8 cellular contexts compared by ENCODE assay signal in genomic region chr21:46325073-46325912, GRCh38. TPM values are rescaled to one million over a fixed set of nuclear protein-coding genes. Genes with fewer than 3 reads are reported as not detected.
DNase-seq lines count a peak whose midpoint lies in the region; ATAC-seq and TF ChIP-seq lines count a peak whose summit lies in the region.

No MANE protein-coding gene starts in this region.

- peak overlapping the region; percentile 55 for H3K27ac ChIP-seq in CD8-positive, alpha-beta T cell (ENCODE audit: low read depth, low read length)
- H3K27ac ChIP-seq in neural cell (ENCODE audit: low read length) (peak overlapping the region; percentile 74), upper lobe of left lung (peak overlapping the region; percentile 95 to 98 (median 96))

- no peaks in the 10 kb centered on the region for H4K20me1 ChIP-seq in neural cell (ENCODE audit: insufficient read depth)

- 12 to 14% methylated on average over 40 to 43 of the region's 43 CpGs for WGBS in upper lobe of left lung, 2 donors

- H3K79me2 ChIP-seq in neural cell (replicated peaks; ENCODE audit: insufficient read depth, low read length): peaks cover 49% of the 10 kb centered on the region

- peak overlapping the region; percentile 96 for H3K4me3 Mint-ChIP-seq in CD8-positive, alpha-beta T cell

- peak overlapping the region; percentile 85 for H3K9ac ChIP-seq in neural cell (ENCODE audit: low read length)

- H3K4me1 ChIP-seq in CD8-positive, alpha-beta T cell (ENCODE audit: insufficient read depth, low read length): peaks cover 12% of the 10 kb centered on the region
- peaks cover 23 to 36% (median 28%) of the 10 kb centered on the region in 4 donors for H3K4me1 ChIP-seq in upper lobe of left lung

- no peak for TF ChIP-seq EP300 in neural cell (conservative IDR thresholded peaks at IDR 0.05; ENCODE audit: poor library complexity, severe bottlenecking)
- TF ChIP-seq EP300 in upper lobe of left lung (IDR thresholded peaks at IDR 0.05): no peak

- peak; percentile 12 for TF ChIP-seq RAD21 in neural cell (conservative IDR thresholded peaks at IDR 0.05)

- TF ChIP-seq CTCF in CD8-positive, alpha-beta T cell (IDR thresholded peaks at IDR 0.05): no peak
- TF ChIP-seq CTCF in fibroblast of pulmonary artery (IDR thresholded peaks at IDR 0.05; ENCODE audit: low read length, missing control alignments) (peak; percentile 39), neural cell (IDR thresholded peaks at IDR 0.05; ENCODE audit: poor library complexity, severe bottlenecking) (no peak), upper lobe of left lung (IDR thresholded peaks at IDR 0.05) (peak in 2 of 6 experiments; percentile 11 to 22)

- TF ChIP-seq POLR2A in upper lobe of left lung (IDR thresholded peaks at IDR 0.05): no peak

- intact Hi-C loops in CD8-positive, alpha-beta T cell (cut with DNase I, micrococcal nuclease): loop anchor here (2.0 to 10.0 kb wide), 3 partner anchors 180 to 1250 kb away; partner anchors contain the start of gene ADARB1 (in 1 of the 2)

- H3K27me3 ChIP-seq in CD8-positive, alpha-beta T cell (ENCODE audit: insufficient read depth, low read length): no peaks in the 10 kb centered on the region
- no peaks in the 10 kb centered on the region for H3K27me3 ChIP-seq in neural cell (ENCODE audit: insufficient read depth, low read depth, low read length)
- H3K27me3 ChIP-seq in upper lobe of left lung: no peaks in the 10 kb centered on the region

- peak overlapping the region; percentile 49 for H3K4me2 ChIP-seq in neural cell (ENCODE audit: low read length)

- peak overlapping the region; percentile 77 for H3K4me3 ChIP-seq in CD8-positive, alpha-beta T cell (ENCODE audit: low read depth, low read length)
- H3K4me3 ChIP-seq in fibroblast of pulmonary artery (replicated peaks; ENCODE audit: low read depth, low read length): peak overlapping the region; percentile 73
- peak overlapping the region; percentile 83 for H3K4me3 ChIP-seq in neural cell (ENCODE audit: low read length)
- peak overlapping the region; percentile 77 to 100 (median 84) for H3K4me3 ChIP-seq in upper lobe of left lung

- POLR2A ChIA-PET in CD8-positive, alpha-beta T cell (lab: Charles Lee): interaction anchor here (0.9 to 1.2 kb wide), 2 partner anchors 24 to 311 kb away, joined by 3 read pairs; no protein-coding TSS in a partner anchor

- H3K9me3 Mint-ChIP-seq in CD8-positive, alpha-beta T cell: no peaks in the 10 kb centered on the region

- H3F3A ChIP-seq in neural cell (ENCODE audit: insufficient read depth, low read length, poor library complexity, severe bottlenecking): no peaks in the 10 kb centered on the region

- peak overlapping the region; percentile 71 for H3K27ac Mint-ChIP-seq in CD8-positive, alpha-beta T cell

- H3K36me3 Mint-ChIP-seq in CD8-positive, alpha-beta T cell: peaks cover 36% of the 10 kb centered on the region

- H3K27me3 Mint-ChIP-seq in CD8-positive, alpha-beta T cell (ENCODE audit: low read depth): no peaks in the 10 kb centered on the region

- peak overlapping the region; percentile 56 for H2AFZ ChIP-seq in neural cell (ENCODE audit: low read depth, low read length)

- DNase-seq in CD8-positive, alpha-beta T cell: peak in 5 of 7 experiments; percentile 3 to 58 (median 25)
- DNase-seq in HCEC 1CT (peak; percentile 37), NCI-H82 (lab: John Stamatoyannopoulos, UW) (peak; percentile 83), activated T-helper 1 cell treated with Interleukin-2 at 50 U/mL for 16 hours (ENCODE audit: low read depth) (peak; percentile 12), fibroblast of pulmonary artery (ENCODE audit: low read depth) (peak; percentile 56), upper lobe of left lung (peak; percentile 49 to 90)

- H3K4me1 Mint-ChIP-seq in CD8-positive, alpha-beta T cell (ENCODE audit: low read depth): peaks cover 38% of the 10 kb centered on the region

- CTCF ChIA-PET in CD8-positive, alpha-beta T cell (lab: Charles Lee): interaction anchor here (1.0 to 1.8 kb wide), 6 partner anchors 9 to 182 kb away, joined by 3 to 6 read pairs (median 4); partner anchors contain the start of genes MCM3AP and YBEY

- peaks cover 3% of the 10 kb centered on the region for H3K36me3 ChIP-seq in CD8-positive, alpha-beta T cell (ENCODE audit: insufficient read depth, low read length)
- no peaks in the 10 kb centered on the region for H3K36me3 ChIP-seq in neural cell (ENCODE audit: insufficient read depth, low read length)
- H3K36me3 ChIP-seq in upper lobe of left lung: peaks cover 0 to 23% (median 8%) of the 10 kb centered on the region in 4 donors

- no peaks in the 10 kb centered on the region for H3K9me3 ChIP-seq in CD8-positive, alpha-beta T cell (ENCODE audit: low read length)
- H3K9me3 ChIP-seq in neural cell (ENCODE audit: low read length): no peaks in the 10 kb centered on the region
- no peaks in the 10 kb centered on the region for H3K9me3 ChIP-seq in upper lobe of left lung

- no peak for ATAC-seq in CD8-positive, alpha-beta T cell
- ATAC-seq in upper lobe of left lung (ENCODE audit: low FRiP score in 2 of 2) (peak in 1 of 2 donors; percentile 20), GM18861 (IDR thresholded peaks at IDR 0.05; ENCODE audit: unreplicated experiment) (no peak)

- H3K9me2 ChIP-seq in neural cell (ENCODE audit: insufficient read depth, low read length): no peaks in the 10 kb centered on the region

TF ChIP-seq in neural cell, 6 proteins besides CTCF, POLR2A, EP300 and RAD21:
- TF ChIP-seq REST (IDR thresholded peaks at IDR 0.05; ENCODE audit: borderline replicate concordance) (no peak), TAF1 (IDR thresholded peaks at IDR 0.05; ENCODE audit: low read depth) (peak; percentile 54), SMC3 (conservative IDR thresholded peaks at IDR 0.05; ENCODE audit: poor library complexity) (peak; percentile 8), POLR2AphosphoS5 (IDR thresholded peaks at IDR 0.05) (peak; percentile 18), EZH2 (IDR thresholded peaks at IDR 0.05; ENCODE audit: borderline replicate concordance, insufficient read depth, low read length, poor library complexity, severe bottlenecking) (no peak), MXI1 (conservative IDR thresholded peaks at IDR 0.05; ENCODE audit: poor library complexity, severe bottlenecking) (peak; percentile 60)

RNA-seq across cellular contexts. Expression of gene PCNT, which starts 1.3 kb away (rescaled TPM):
- 10 to 100 TPM; 72.4 to 79.3 TPM for total RNA-seq in CD8-positive, alpha-beta T cell
- polyA plus RNA-seq in neural cell: 28.2 and 45.1 TPM in 2 replicates
- 27.3 and 32.0 TPM in 2 replicates for polyA minus RNA-seq in neural cell
- 100 to 1,000 TPM in 1 of 6 donors, 10 to 100 TPM in 5; 24.9 to 130 (median 44.4) TPM for total RNA-seq in upper lobe of left lung

RNA-seq across cellular contexts. Expression of gene C21orf58, which starts 1.6 kb away (rescaled TPM):
- 1 to 10 TPM; 1.2 to 1.5 TPM for total RNA-seq in CD8-positive, alpha-beta T cell
- polyA plus RNA-seq in neural cell: 2.8 and 3.0 TPM in 2 replicates
- 3.7 and 5.0 TPM in 2 replicates for polyA minus RNA-seq in neural cell
- 10 to 100 TPM in 2 of 6 donors, 1 to 10 TPM in 4; 3.2 to 35.6 (median 6.7) TPM for total RNA-seq in upper lobe of left lung

RNA-seq across cellular contexts. Expression of gene YBEY, which starts 39.2 kb away (rescaled TPM):
- total RNA-seq in CD8-positive, alpha-beta T cell: 10 to 100 TPM; 10.8 to 13.6 TPM
- 88.4 and 95.3 TPM in 2 replicates for polyA plus RNA-seq in neural cell
- 22.2 and 28.7 TPM in 2 replicates for polyA minus RNA-seq in neural cell
- total RNA-seq in upper lobe of left lung: 10 to 100 TPM in 4 of 6 donors, 1 to 10 TPM in 2; 7.7 to 26.2 (median 10.8) TPM

RNA-seq across cellular contexts. Expression of gene MCM3AP, which starts 39.9 kb away (rescaled TPM):
- 10 to 100 TPM; 90.1 to 97.7 TPM for total RNA-seq in CD8-positive, alpha-beta T cell
- polyA plus RNA-seq in neural cell: 74.2 and 90.7 TPM in 2 replicates
- polyA minus RNA-seq in neural cell: 102 and 105 TPM in 2 replicates
- total RNA-seq in upper lobe of left lung: 100 to 1,000 TPM in 2 of 6 donors, 10 to 100 TPM in 4; 93.3 to 226 (median 98.4) TPM

Comparison
In these comparisons a context has a peak if more than half of its experiments do, and no peak if none do; other contexts are left out.
1. DNase-seq: peak in every context shown above with its lines; median percentile 83 in NCI-H82; 70 in upper lobe of left lung; 56 in fibroblast of pulmonary artery; 37 in HCEC 1CT; 25 in CD8-positive, alpha-beta T cell; 12 in activated T-helper 1 cell treated with Interleukin-2 at 50 U/mL for 16 hours.